ENCODE assay signal across 20 cellular contexts in genomic region chr10:1464866-1465265, GRCh38.
DNase-seq lines count a peak whose midpoint lies in the region; ATAC-seq and TF ChIP-seq lines count a peak whose summit lies in the region.
"Had no signal": no experiment of that assay in that cellular context is flagged by ENCODE, and none has a peak within 500 bp of the region (broad histone marks: within the 10 kb centered on the region; RNA-seq: fewer than 3 reads in every experiment).

No MANE protein-coding gene starts in this region.

- H3K27me3 ChIP-seq in left ventricle myocardium inferior (ENCODE audit: low read depth): peaks cover 46% of the 10 kb centered on the region
- H3K27me3 ChIP-seq in esophagus squamous epithelium: peaks cover 0 to 9% (median 0%) of the 10 kb centered on the region in 4 donors

- no peak for TF ChIP-seq POLR2A in esophagus squamous epithelium (IDR thresholded peaks at IDR 0.05)

- H3K4me3 ChIP-seq in left ventricle myocardium inferior (no peak overlapping the region), esophagus squamous epithelium (peak overlapping the region in 3 of 4 donors; percentile 15 to 49 (median 22))
- H3K4me3 ChIP-seq: HAP-1 had no signal

- H3K9me3 ChIP-seq in left ventricle myocardium inferior (replicated peaks) (no peaks in the 10 kb centered on the region), esophagus squamous epithelium (no peaks in the 10 kb centered on the region)
- H3K9me3 ChIP-seq: HAP-1 had no signal

- H3K4me1 ChIP-seq in left ventricle myocardium inferior (no peaks in the 10 kb centered on the region), esophagus squamous epithelium (peaks cover 4 to 55% (median 8%) of the 10 kb centered on the region in 3 donors)
- H3K4me1 ChIP-seq: HAP-1 had no signal

- H3K27ac ChIP-seq in left ventricle myocardium inferior (replicated peaks) (no peak overlapping the region), esophagus squamous epithelium (peak overlapping the region; percentile 50 to 89 (median 86))

- H3K36me3 Mint-ChIP-seq in type B pancreatic cell (peaks cover 4% of the 10 kb centered on the region), natural killer cell (no peaks in the 10 kb centered on the region)

- peak overlapping the region; percentile 82 for H3K27ac Mint-ChIP-seq in type B pancreatic cell
- H3K27ac Mint-ChIP-seq in natural killer cell: no peak overlapping the region
- H3K27ac Mint-ChIP-seq: activated T-helper 2 cell treated with anti-CD3 and anti-CD28 coated beads, Interferon-gamma antibody, Interleukin-2, Interleukin-4, amounts not matched to agents 10 μg/mL and 5 μg/mL and 100 μg/mL, durations not matched to agents 14 hours and 24 hours and 36 hours; T-helper 17 cell had no signal

- peaks cover 40% of the 10 kb centered on the region for H3K4me1 Mint-ChIP-seq in type B pancreatic cell (ENCODE audit: unreplicated experiment)
- H3K4me1 Mint-ChIP-seq in natural killer cell: no peaks in the 10 kb centered on the region
- H3K4me1 Mint-ChIP-seq: T-helper 17 cell had no signal

- H3K4me3 Mint-ChIP-seq in type B pancreatic cell: peak overlapping the region; percentile 51
- no peak overlapping the region for H3K4me3 Mint-ChIP-seq in natural killer cell
- H3K4me3 Mint-ChIP-seq: T-helper 17 cell had no signal

- H3K36me3 ChIP-seq in left ventricle myocardium inferior: no peaks in the 10 kb centered on the region
- H3K36me3 ChIP-seq in esophagus squamous epithelium: no peaks in the 10 kb centered on the region
- H3K36me3 ChIP-seq: HAP-1 had no signal

- intact Hi-C loops in Right ventricle myocardium superior (cut with DNase I) (no loop called here), left ventricle myocardium inferior (cut with micrococcal nuclease) (no loop called here), esophagus squamous epithelium (cut with DNase I) (no loop called here), natural killer cell (cut with micrococcal nuclease) (no loop called here)

- H3K27me3 Mint-ChIP-seq in type B pancreatic cell (peaks cover 12% of the 10 kb centered on the region), natural killer cell (ENCODE audit: low read depth in 2 of 2) (peaks cover 0 to 4% of the 10 kb centered on the region in 2 donors)

- no peak for TF ChIP-seq CTCF in left ventricle myocardium inferior (IDR thresholded peaks at IDR 0.05; ENCODE audit: borderline replicate concordance)
- no peak for TF ChIP-seq CTCF in esophagus squamous epithelium (IDR thresholded peaks at IDR 0.05)
- no peak for TF ChIP-seq CTCF in type B pancreatic cell (conservative IDR thresholded peaks at IDR 0.05)
- no peak for TF ChIP-seq CTCF in natural killer cell (IDR thresholded peaks at IDR 0.05)

- 22 to 52% methylated on average over 10 to 12 of the region's 18 CpGs for WGBS in esophagus squamous epithelium, 2 donors

- ATAC-seq in Right ventricle myocardium superior (ENCODE audit: poor library complexity) (peak; percentile 27), HG03095 (IDR thresholded peaks at IDR 0.05; ENCODE audit: unreplicated experiment) (peak; percentile 6), HG03175 (IDR thresholded peaks at IDR 0.05; ENCODE audit: unreplicated experiment) (no peak), natural killer cell (no peak)
- ATAC-seq: activated CD4-positive, CD25-positive, alpha-beta regulatory T cell treated with anti-CD3 and anti-CD28 coated beads, Interleukin-2, amount 50 U/mL, for 24 hours; T-helper 17 cell had no signal

- DNase-seq in Right ventricle myocardium superior: no peak
- DNase-seq in left ventricle myocardium inferior: no peak
- DNase-seq in esophagus squamous epithelium (lab: John Stamatoyannopoulos, UW): no peak
- no peak for DNase-seq in type B pancreatic cell (ENCODE audit: extremely low spot score, unreplicated experiment)
- DNase-seq in NK-92 treated with Interleukin-12 subunit alpha and Interleukin-12 subunit beta, amount 100 ng/mL, for 24 hours (lab: John Stamatoyannopoulos, UW): no peak
- no peak for DNase-seq in natural killer cell
- DNase-seq: central memory CD4-positive, alpha-beta T cell; COR-L47; effector memory CD4-positive, alpha-beta T cell; GDM1; hypothalamus; kidney glomerular epithelial cell; NCI-H146; SIG-M5; T-helper 17 cell had no signal

- no peaks in the 10 kb centered on the region for H3K9me3 Mint-ChIP-seq in type B pancreatic cell
- no peaks in the 10 kb centered on the region for H3K9me3 Mint-ChIP-seq in natural killer cell
- H3K9me3 Mint-ChIP-seq: activated T-helper 2 cell treated with anti-CD3 and anti-CD28 coated beads, Interferon-gamma antibody, Interleukin-2, Interleukin-4, amounts not matched to agents 10 μg/mL and 5 μg/mL and 100 μg/mL, durations not matched to agents 14 hours and 24 hours and 36 hours had no signal

Comparison
In these comparisons a context has a peak if more than half of its experiments do, and no peak if none do; other contexts are left out.
1. ATAC-seq: peak in Right ventricle myocardium superior (single experiment) and HG03095 (single experiment); none in HG03175 (single experiment) and natural killer cell (0 of 3).